Comparison of ENCODE assay signal across 8 cellular contexts in genomic region chr16:50210266-50211038, GRCh38. TPM values are rescaled to one million over a fixed set of nuclear protein-coding genes. Genes with fewer than 3 reads are reported as not detected.
A peak's percentile ranks its signal among the peaks of the same experiment; 100 is the strongest.
DNase-seq lines count a peak whose midpoint lies in the region; ATAC-seq and TF ChIP-seq lines count a peak whose summit lies in the region.

No MANE protein-coding gene starts in this region.

- H3K9me3 ChIP-seq in liver (ENCODE audit: control insufficient read depth in 4 of 4, low read length in 3 of 4): no peaks in the 10 kb centered on the region

- no peaks in the 10 kb centered on the region for H3K9me3 Mint-ChIP-seq in activated CD4-positive, alpha-beta T cell treated with anti-CD3 and anti-CD28 coated beads, Interleukin-2, amount 10 ng/mL, durations not matched to agents 24 days and 14 days

- H3K9ac ChIP-seq in liver (ENCODE audit: low read depth in 1 of 2, low read length in 2 of 2): no peak overlapping the region

- H3K27ac Mint-ChIP-seq in activated CD4-positive, alpha-beta T cell treated with anti-CD3 and anti-CD28 coated beads, Interleukin-2, amount 10 ng/mL, durations not matched to agents 24 days and 14 days: peak overlapping the region; percentile 51

- peak; percentile 87 for DNase-seq in AG08395 (ENCODE audit: low spot score)
- peak; percentile 65 for DNase-seq in NCI-H226
- DNase-seq in activated CD4-positive, alpha-beta T cell treated with anti-CD3 and anti-CD28 coated beads, Interleukin-2, amount 10 ng/mL, durations not matched to agents 24 days and 14 days: peak; percentile 90
- peak; percentile 91 for DNase-seq in dedifferentiated amniotic fluid mesenchymal stem cell (ENCODE audit: extremely low spot score)
- peak; percentile 35 to 37 for DNase-seq in stimulated activated CD4-positive, alpha-beta T cell treated with anti-CD3 and anti-CD28 coated beads, Interleukin-4, amount 100 ng/mL, for 48 hours (ENCODE audit: low read depth in 2 of 2)

- no peak overlapping the region for H3K4me3 ChIP-seq in liver (ENCODE audit: low read depth in 1 of 3, low read length in 3 of 3)

- peaks cover 23% of the 10 kb centered on the region for H3K4me1 Mint-ChIP-seq in activated CD4-positive, alpha-beta T cell treated with anti-CD3 and anti-CD28 coated beads, Interleukin-2, amount 10 ng/mL, durations not matched to agents 24 days and 14 days

- no peaks in the 10 kb centered on the region for H3K27me3 Mint-ChIP-seq in activated CD4-positive, alpha-beta T cell treated with anti-CD3 and anti-CD28 coated beads, Interleukin-2, amount 10 ng/mL, durations not matched to agents 24 days and 14 days

- intact Hi-C loops in activated CD4-positive, alpha-beta T cell treated with anti-CD3 and anti-CD28 coated beads, Interleukin-2, amount 10 ng/mL, durations not matched to agents 24 days and 14 days (cut with micrococcal nuclease): loop anchor here (1.0 to 10.0 kb wide), 6 partner anchors 50 to 304 kb away; partner anchors contain the start of genes ADCY7 and CNEP1R1

- 74% methylated on average over 5 of the region's 5 CpGs for WGBS in liver

- peak overlapping the region in 1 of 2 donors; percentile 39 for H3K27ac ChIP-seq in liver (ENCODE audit: low read depth in 1 of 2, low read length in 2 of 2)

- peaks cover 2 to 18% (median 10%) of the 10 kb centered on the region in 4 donors for H3K36me3 ChIP-seq in liver (ENCODE audit: control insufficient read depth in 4 of 4, insufficient read depth in 3 of 4, low read depth in 1 of 4, low read length in 3 of 4)

- H3K27me3 ChIP-seq in liver (ENCODE audit: control insufficient read depth in 4 of 4, insufficient read depth in 4 of 4, low read length in 3 of 4): no peaks in the 10 kb centered on the region

- H3K36me3 Mint-ChIP-seq in activated CD4-positive, alpha-beta T cell treated with anti-CD3 and anti-CD28 coated beads, Interleukin-2, amount 10 ng/mL, durations not matched to agents 24 days and 14 days (ENCODE audit: low read depth): peaks cover 20% of the 10 kb centered on the region

- H3K4me3 Mint-ChIP-seq in activated CD4-positive, alpha-beta T cell treated with anti-CD3 and anti-CD28 coated beads, Interleukin-2, amount 10 ng/mL, durations not matched to agents 24 days and 14 days: no peak overlapping the region

- H3K4me1 ChIP-seq in liver (ENCODE audit: control insufficient read depth in 4 of 4, insufficient read depth in 4 of 4, low read length in 3 of 4): peaks cover 5 to 29% (median 19%) of the 10 kb centered on the region in 4 donors

- ATAC-seq in GM18519 (IDR thresholded peaks at IDR 0.05; ENCODE audit: low FRiP score, unreplicated experiment): peak; percentile 67
- ATAC-seq in HG03066 (IDR thresholded peaks at IDR 0.05; ENCODE audit: low read depth, unreplicated experiment): peak; percentile 90

- TF ChIP-seq RAD21 in liver (IDR thresholded peaks at IDR 0.05): peak; percentile 83 to 91

- peak; percentile 72 for TF ChIP-seq CTCF in liver (IDR thresholded peaks at IDR 0.05; ENCODE audit: low read depth, low read length, missing input control)

TF ChIP-seq in liver, 16 proteins besides CTCF, POLR2A, EP300 and RAD21:
- TF ChIP-seq FOXA1 (IDR thresholded peaks at IDR 0.05) (no peak), EGR1 (IDR thresholded peaks at IDR 0.05; ENCODE audit: low read depth in 2 of 2) (no peak), RXRA (IDR thresholded peaks at IDR 0.05) (peak; percentile 33 to 68), ZBTB33 (IDR thresholded peaks at IDR 0.05) (no peak), REST (IDR thresholded peaks at IDR 0.05) (no peak), JUND (IDR thresholded peaks at IDR 0.05) (peak in 1 of 2 donors; percentile 21), NR2F2 (IDR thresholded peaks at IDR 0.05) (no peak), MAX (IDR thresholded peaks at IDR 0.05) (peak; percentile 25), GABPA (IDR thresholded peaks at IDR 0.05 in 1 of 2, conservative IDR thresholded peaks at IDR 0.05 in 1 of 2) (no peak), HNF4G (IDR thresholded peaks at IDR 0.05) (no peak), YY1 (IDR thresholded peaks at IDR 0.05) (peak; percentile 47), HNF4A (conservative IDR thresholded peaks at IDR 0.05) (peak; percentile 45 to 58), FOXA2 (IDR thresholded peaks at IDR 0.05) (no peak), ATF3 (IDR thresholded peaks at IDR 0.05) (no peak), SP1 (IDR thresholded peaks at IDR 0.05) (peak; percentile 9), TAF1 (conservative IDR thresholded peaks at IDR 0.05) (no peak)

RNA-seq across cellular contexts. Expression of gene ADCY7, which starts 55.9 kb away (rescaled TPM):
- total RNA-seq in activated CD4-positive, alpha-beta T cell treated with anti-CD3 and anti-CD28 coated beads, Interleukin-2, amount 10 ng/mL, durations not matched to agents 24 days and 14 days: 85.6 and 86.2 TPM in 2 replicates
- total RNA-seq in liver: 10 to 100 TPM; 11.5 to 43.9 TPM
- 1 to 10 TPM; 1.8 to 3.4 TPM for polyA plus RNA-seq in liver

RNA-seq across cellular contexts. Expression of gene TENT4B, which starts 57.3 kb away (rescaled TPM):
- 16.6 and 18.5 TPM in 2 replicates for total RNA-seq in activated CD4-positive, alpha-beta T cell treated with anti-CD3 and anti-CD28 coated beads, Interleukin-2, amount 10 ng/mL, durations not matched to agents 24 days and 14 days
- total RNA-seq in liver: 10 to 100 TPM in 1 of 2 donors, 1 to 10 TPM in 1; 7.5 to 10.8 TPM
- 1 to 10 TPM; 4.2 to 8.3 TPM for polyA plus RNA-seq in liver

Comparison
In these comparisons a context has a peak if more than half of its experiments do, and no peak if none do; other contexts are left out.
1. DNase-seq: peak in every context shown above with its lines; median percentile 91 in dedifferentiated amniotic fluid mesenchymal stem cell; 90 in activated CD4-positive, alpha-beta T cell treated with anti-CD3 and anti-CD28 coated beads, Interleukin-2, amount 10 ng/mL, durations not matched to agents 24 days and 14 days; 87 in AG08395; 65 in NCI-H226; 36 in stimulated activated CD4-positive, alpha-beta T cell treated with anti-CD3 and anti-CD28 coated beads, Interleukin-4, amount 100 ng/mL, for 48 hours.